In genomic region chr5:44887722-44888121, GRCh38 we compare ENCODE assay signal across 20 cellular contexts.
DNase-seq lines count a peak whose midpoint lies in the region; ATAC-seq and TF ChIP-seq lines count a peak whose summit lies in the region.
"Had no signal": no experiment of that assay in that cellular context is flagged by ENCODE, and none has a peak within 500 bp of the region (broad histone marks: within the 10 kb centered on the region; RNA-seq: fewer than 3 reads in every experiment).

No MANE protein-coding gene starts in this region.

- TF ChIP-seq POLR2A in testis (IDR thresholded peaks at IDR 0.05) = no peak

- 69 to 83% methylated on average over 1 of the region's 1 CpG for WGBS in testis, 2 donors

- intact Hi-C loops in testis (cut with DNase I; ENCODE audit: low total_unique reads) = no loop called here

- no peaks in the 10 kb centered on the region for H3K4me1 ChIP-seq in testis
- H3K4me1 ChIP-seq: A549, transverse colon had no signal

- H3K27ac ChIP-seq in testis = no peak overlapping the region
- H3K27ac ChIP-seq: A549, GM23248, transverse colon, VCaP had no signal

- TF ChIP-seq CTCF in GM12865 (IDR thresholded peaks at IDR 0.05; ENCODE audit: insufficient read depth, low read depth, low read length, missing control alignments) = no peak
- TF ChIP-seq CTCF in GM20000 (IDR thresholded peaks at IDR 0.05; ENCODE audit: extremely low read depth, missing control alignments) = no peak
- no peak for TF ChIP-seq CTCF in testis (IDR thresholded peaks at IDR 0.05)

- no peaks in the 10 kb centered on the region for H3K9me3 ChIP-seq in testis
- H3K9me3 ChIP-seq: A549, transverse colon had no signal

- H3K27me3 ChIP-seq in testis = no peaks in the 10 kb centered on the region
- H3K27me3 ChIP-seq: transverse colon had no signal

- H3K36me3 ChIP-seq in testis (ENCODE audit: low read depth, missing control alignments) = no peaks in the 10 kb centered on the region
- H3K36me3 ChIP-seq: transverse colon had no signal

- H3K4me3 ChIP-seq in GM12865 (ENCODE audit: low read depth, low read length) (no peak overlapping the region), testis (no peak overlapping the region)
- H3K4me3 ChIP-seq: A549, GM23248, transverse colon had no signal

- DNase-seq in GM12865 (ENCODE audit: low read depth) (peak; percentile 9), GM20000 (ENCODE audit: low spot score) (no peak), testis (no peak), activated gamma-delta T cell treated with Interleukin-2 at 50 U/mL for 16 hours (no peak)
- DNase-seq in activated CD4-positive, alpha-beta T cell treated with anti-CD3 and anti-CD28 coated beads, Interleukin-2, amount 50 U/mL, for 4 hours = no peak
- DNase-seq: activated gamma-delta T cell, aorta, DMS79, foreskin melanocyte, GM23248, MV-4-11, NCI-H2107, T-cell, transverse colon had no signal

- ATAC-seq in GM19023 (IDR thresholded peaks at IDR 0.05; ENCODE audit: unreplicated experiment) (peak; percentile 42), HG02798 (IDR thresholded peaks at IDR 0.05; ENCODE audit: poor library complexity, unreplicated experiment) (peak; percentile 53), HG03432 (IDR thresholded peaks at IDR 0.05; ENCODE audit: unreplicated experiment) (peak; percentile 59)
- ATAC-seq: A549, left lobe of liver, T-cell had no signal
